Comparison of ENCODE assay signal across 6 cellular contexts in the genomic region with DNA sequence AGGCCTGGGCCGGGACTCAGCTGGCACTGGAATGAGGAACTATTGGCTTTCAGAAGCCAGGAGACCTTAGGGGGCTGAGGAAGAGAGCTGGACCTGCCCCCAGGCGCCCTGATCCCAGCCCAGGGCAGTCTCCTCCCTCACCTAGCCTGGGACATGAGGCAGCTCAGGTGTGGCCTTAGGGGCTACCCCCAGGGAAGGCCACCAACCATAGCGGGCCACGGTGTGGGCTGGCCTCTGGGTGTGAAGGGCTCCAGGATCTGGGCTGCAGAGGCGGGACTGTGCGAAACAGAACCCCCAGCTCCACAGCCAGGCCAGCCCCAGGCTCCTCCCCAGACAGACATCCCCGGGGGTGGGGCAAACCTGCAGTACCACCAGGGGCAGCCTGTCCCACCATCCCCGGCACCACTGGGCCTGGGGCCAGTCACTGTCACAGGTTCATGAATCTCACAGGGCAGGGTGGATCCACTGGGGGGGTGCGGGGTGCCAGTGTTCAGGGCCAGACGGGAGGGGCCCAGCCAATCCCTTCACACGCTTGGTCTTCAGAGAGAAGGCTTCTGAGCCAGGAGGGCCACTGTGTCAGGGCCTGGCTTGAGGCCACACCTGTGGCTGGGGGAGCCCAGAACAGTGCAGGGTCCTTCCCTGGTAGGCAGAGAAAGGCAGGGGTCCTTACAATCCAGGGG. TPM values are rescaled to one million over a fixed set of nuclear protein-coding genes. Genes with fewer than 3 reads are reported as not detected.
DNase-seq lines count a peak whose midpoint lies in the region; ATAC-seq and TF ChIP-seq lines count a peak whose summit lies in the region.

No MANE protein-coding gene starts in this region.

- peaks cover 2% of the 10 kb centered on the region for H3K4me1 ChIP-seq in urinary bladder (ENCODE audit: insufficient read depth)

- 45% methylated on average over 11 of the region's 11 CpGs for whole genome bisulfite sequencing in urinary bladder

- intact Hi-C loops in left ventricle myocardium superior (cut with micrococcal nuclease) = no loop called here
- intact Hi-C loops in posterior cingulate gyrus (cut with DNase I) = no loop called here

- peak; percentile 23 for ATAC-seq in left ventricle myocardium superior
- no peak for ATAC-seq in GM21737 (IDR thresholded peaks at IDR 0.05; ENCODE audit: unreplicated experiment)

- H3K27ac ChIP-seq in 22Rv1 = peak overlapping the region; percentile 95
- peak overlapping the region; percentile 86 for H3K27ac ChIP-seq in urinary bladder (ENCODE audit: low read depth)

- TF ChIP-seq CTCF in 22Rv1 (IDR thresholded peaks at IDR 0.05) = no peak

- no peak overlapping the region for H3K4me3 ChIP-seq in urinary bladder (ENCODE audit: low read depth, low read length)

- H3K36me3 ChIP-seq in urinary bladder (ENCODE audit: insufficient read depth) = no peaks in the 10 kb centered on the region

- DNase-seq in NOMO-1 treated with dmso at 0.1 percent for 144 hours (lab: John Stamatoyannopoulos, UW; ENCODE audit: unreplicated experiment) = peak; percentile 30
- DNase-seq in left ventricle myocardium superior = peak; percentile 74
- DNase-seq in posterior cingulate gyrus = no peak

RNA-seq across cellular contexts. Expression of a gene that starts 3.5 kb away (rescaled TPM):
- 81.7 TPM for total RNA-seq in left ventricle myocardium superior
- total RNA-seq in urinary bladder = 61.7 TPM
- 106 TPM for polyA plus RNA-seq in urinary bladder

RNA-seq across cellular contexts. Expression of a gene that starts 22.8 kb away (rescaled TPM):
- total RNA-seq in left ventricle myocardium superior = 1.4 TPM
- 4.1 TPM for total RNA-seq in urinary bladder
- 4.6 TPM for polyA plus RNA-seq in urinary bladder

RNA-seq across cellular contexts. Expression of a gene that starts 33.8 kb away (rescaled TPM):
- total RNA-seq in left ventricle myocardium superior (9.1 TPM), urinary bladder (4.1 TPM)
- 13.6 TPM for polyA plus RNA-seq in urinary bladder

RNA-seq across cellular contexts. Expression of a gene that starts 39.1 kb away (rescaled TPM):
- total RNA-seq in left ventricle myocardium superior (44.3 TPM), urinary bladder (31.1 TPM)
- polyA plus RNA-seq in urinary bladder = 46.0 TPM

RNA-seq across cellular contexts. Expression of a gene that starts 42.5 kb away (rescaled TPM):
- total RNA-seq in left ventricle myocardium superior (15.8 TPM), urinary bladder (9.3 TPM)
- polyA plus RNA-seq in urinary bladder = 21.3 TPM

Comparison
In these comparisons a context has a peak if more than half of its experiments do, and no peak if none do; other contexts are left out.
1. DNase-seq: peak in NOMO-1 treated with dmso at 0.1 percent for 144 hours (single experiment) and left ventricle myocardium superior (single experiment); none in posterior cingulate gyrus (0 of 10).